In the genomic region with DNA sequence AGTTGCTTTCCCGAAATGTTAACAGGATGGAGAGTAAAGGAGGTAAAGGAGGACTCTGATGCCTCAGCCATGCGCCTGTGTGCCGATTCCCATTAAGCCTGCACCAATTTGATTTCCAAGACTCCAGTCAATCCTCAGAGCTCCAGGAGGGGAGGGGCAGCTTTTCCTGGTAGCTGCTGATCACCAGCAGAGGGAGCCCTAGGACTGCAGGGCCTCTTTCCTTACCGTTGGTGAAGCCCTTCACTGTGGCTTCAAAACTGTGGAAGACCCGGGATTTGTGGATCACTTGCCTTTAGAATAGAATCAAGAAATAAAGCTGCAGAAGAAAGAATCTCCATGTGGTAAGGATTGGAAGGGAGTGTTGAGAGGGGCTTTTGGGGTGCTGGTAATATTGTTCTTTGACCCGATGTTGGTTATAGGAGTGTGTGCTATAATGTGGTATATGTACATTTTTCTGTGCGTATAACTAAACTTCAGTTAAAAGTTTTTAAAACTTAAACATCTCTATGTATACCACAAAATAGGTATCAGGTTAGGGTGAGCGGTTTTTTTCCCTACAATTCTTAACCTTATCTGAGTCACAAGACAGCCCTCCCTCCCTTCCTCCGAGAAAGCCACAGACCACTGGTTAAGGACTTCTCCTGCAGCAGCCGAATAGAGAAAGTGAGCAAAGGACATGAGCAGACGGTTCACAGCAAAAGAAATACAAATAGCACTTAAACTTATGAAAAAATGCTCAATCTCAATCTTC, we compare ENCODE assay signal across 8 cellular contexts. TPM values are rescaled to one million over a fixed set of nuclear protein-coding genes. Genes with fewer than 3 reads are reported as not detected.
A peak's percentile ranks its signal among the peaks of the same experiment; 100 is the strongest.
DNase-seq lines count a peak whose midpoint lies in the region; ATAC-seq, FAIRE-seq and TF ChIP-seq lines count a peak whose summit lies in the region.

No MANE protein-coding gene starts in this region.

- TF ChIP-seq CTCF in 22Rv1 (IDR thresholded peaks at IDR 0.05), result peak; percentile 97

- no peak for TF ChIP-seq POLR2A in GM12891 (IDR thresholded peaks at IDR 0.05; ENCODE audit: low read depth, low read length)

- DNase-seq in GM12891 (ENCODE audit: insufficient read length, low spot score), result no peak
- peak; percentile 69 for DNase-seq in NCI-H2196 treated with DMSO at 0.1 percent for 48 hours (lab: John Stamatoyannopoulos, UW; ENCODE audit: unreplicated experiment)
- DNase-seq in activated CD4-positive, CD25-positive, alpha-beta regulatory T cell treated with anti-CD3 and anti-CD28 coated beads, Interleukin-2, amount 50 U/mL, for 16 hours (ENCODE audit: low read depth, low spot score), result peak; percentile 50
- DNase-seq in cerebellar cortex (ENCODE audit: low spot score), result peak; percentile 68
- peak; percentile 72 for DNase-seq in left kidney (ENCODE audit: low read depth, low spot score)
- DNase-seq in stimulated activated CD4-positive, alpha-beta T cell treated with anti-CD3 and anti-CD28 coated beads, Interleukin-4, amount 100 ng/mL, for 48 hours (ENCODE audit: low read depth in 2 of 2), result peak; percentile 48 to 57

- FAIRE-seq in GM12891 (lab: Jason Lieb, UNC), result peak; percentile 85

- no peak for ATAC-seq in HG03457 (IDR thresholded peaks at IDR 0.05; ENCODE audit: unreplicated experiment)

- H3K27ac ChIP-seq in 22Rv1, result no peak overlapping the region

TF ChIP-seq in GM12891, 5 proteins besides CTCF, POLR2A, EP300 and RAD21:
- no peak for TF ChIP-seq POU2F2 (IDR thresholded peaks at IDR 0.05; ENCODE audit: low read depth, low read length)
- no peak for TF ChIP-seq PAX5 (IDR thresholded peaks at IDR 0.05; ENCODE audit: insufficient read depth, low read length, severe bottlenecking)
- TF ChIP-seq POLR2AphosphoS5 (IDR thresholded peaks at IDR 0.05; ENCODE audit: low read depth, low read length), result no peak
- no peak for TF ChIP-seq SPI1 (IDR thresholded peaks at IDR 0.05; ENCODE audit: low read depth, low read length)
- TF ChIP-seq TAF1 (IDR thresholded peaks at IDR 0.05; ENCODE audit: low read depth, low read length), result no peak
TF ChIP-seq in GM12891: peak in this region for 0.

RNA-seq across cellular contexts. Expression of gene OSER1, which starts 6.9 kb away (rescaled TPM):
- 24.7 TPM for polyA plus RNA-seq in GM12891 (2012; ENCODE audit: low read depth, missing spikeins)

RNA-seq across cellular contexts. Expression of gene GDAP1L1, which starts 29.6 kb away (rescaled TPM):
- 0.33 TPM for polyA plus RNA-seq in GM12891 (2012; ENCODE audit: low read depth, missing spikeins)

RNA-seq across cellular contexts. Expression of gene JPH2, which starts 30.5 kb away (rescaled TPM):
- 0.06 TPM for polyA plus RNA-seq in GM12891 (2012; ENCODE audit: low read depth, missing spikeins)
